In genomic region chr1:75567212-75567611, GRCh38 we compare ENCODE assay signal across 10 cellular contexts. TPM values are rescaled to one million over a fixed set of nuclear protein-coding genes. Genes with fewer than 3 reads are reported as not detected.
"Had no signal": no experiment of that assay in that cellular context is flagged by ENCODE, and none has a peak within 500 bp of the region (broad histone marks: within the 10 kb centered on the region; RNA-seq: fewer than 3 reads in every experiment).

No MANE protein-coding gene starts in this region.

- H2AFZ ChIP-seq: GM23338 had no signal

- ATAC-seq: GM23338, K562 had no signal

- H3K4me3 ChIP-seq: GM23338, K562 had no signal

- FAIRE-seq: H1, H54, K562 had no signal

- H3K27ac ChIP-seq: HL-60 had no signal

- H3K4me2 ChIP-seq: GM23338 had no signal

- DNase-seq: H9, HCEC 1CT, HFFc6, IMR-90, KG1 had no signal

RNA-seq across cellular contexts. Expression of gene SLC44A5, which starts 43.7 kb away (rescaled TPM):
- total RNA-seq: HFFc6 had no signal
- polyA plus RNA-seq: IMR-90 had no signal
